ENCODE assay signal across 15 cellular contexts in the genomic region with DNA sequence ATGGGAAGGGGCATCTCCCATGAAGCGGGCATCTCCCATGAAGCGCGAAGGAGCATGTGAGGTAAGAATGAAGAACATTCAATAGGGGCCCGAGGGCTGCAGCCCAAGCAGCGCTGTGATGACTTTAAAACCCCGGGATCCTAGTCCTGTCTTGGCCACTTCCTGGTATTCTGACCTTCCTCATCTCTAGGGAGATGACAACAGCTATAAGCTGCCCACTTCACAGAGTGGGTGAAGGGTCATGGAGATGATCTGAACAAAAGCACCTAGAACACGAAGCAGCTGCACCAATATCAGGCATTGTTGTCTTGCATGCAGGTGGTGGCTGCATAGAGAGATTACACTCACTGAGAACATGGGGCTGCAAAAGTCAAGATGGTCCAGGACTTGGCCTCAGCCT.
"Had no signal": no experiment of that assay in that cellular context is flagged by ENCODE, and none has a peak within 500 bp of the region (broad histone marks: within the 10 kb centered on the region; RNA-seq: fewer than 3 reads in every experiment).

No MANE protein-coding gene starts in this region.

- H3K4me1 ChIP-seq: colonic mucosa, prostate gland, suprapubic skin had no signal

- H3K27ac ChIP-seq: colonic mucosa, prostate gland, right lobe of liver, suprapubic skin had no signal

- H3K36me3 ChIP-seq: colonic mucosa, prostate gland, right lobe of liver, suprapubic skin had no signal

- H3K4me2 ChIP-seq: smooth muscle cell had no signal

- H3K27me3 ChIP-seq: colonic mucosa, right lobe of liver had no signal

- H3K9me3 ChIP-seq: colonic mucosa, prostate gland, right lobe of liver, suprapubic skin had no signal

- ATAC-seq: activated naive CD4-positive, alpha-beta T cell treated with anti-CD3 and anti-CD28 coated beads, Interleukin-2, amount 50 U/mL, for 72 hours; activated T-cell treated with anti-CD3 and anti-CD28 coated beads, Interleukin-2, amount 50 U/mL, for 72 hours; esophagus mucosa; right lobe of liver had no signal

- DNase-seq: activated B cell treated with CpG ODN at 0.5 μM for 24 hours; activated CD4-positive, alpha-beta T cell treated with anti-CD3 and anti-CD28 coated beads, Interleukin-2, amount 10 ng/mL, durations not matched to agents 24 days and 14 days; activated CD8-positive, alpha-beta memory T cell treated with anti-CD3 and anti-CD28 coated beads, Interleukin-2, amount 50 U/mL, for 48 hours; activated gamma-delta T cell; activated T-cell treated with anti-CD3 and anti-CD28 coated beads, Interleukin-2, amount 50 U/mL, for 72 hours; amniotic stem cell; central memory CD4-positive, alpha-beta T cell; colonic mucosa; right lobe of liver; trophoblast cell had no signal

- H3K4me3 ChIP-seq: colonic mucosa, prostate gland, right lobe of liver, smooth muscle cell, suprapubic skin had no signal
